In genomic region chr11:94835571-94835970, GRCh38 we compare ENCODE assay signal across 18 cellular contexts.
A peak's percentile ranks its signal among the peaks of the same experiment; 100 is the strongest.
DNase-seq lines count a peak whose midpoint lies in the region; ATAC-seq and TF ChIP-seq lines count a peak whose summit lies in the region.
"Had no signal": no experiment of that assay in that cellular context is flagged by ENCODE, and none has a peak within 500 bp of the region (broad histone marks: within the 10 kb centered on the region; RNA-seq: fewer than 3 reads in every experiment).

No MANE protein-coding gene starts in this region.

- H3K27me3 Mint-ChIP-seq in osteocyte (ENCODE audit: unreplicated experiment), result no peaks in the 10 kb centered on the region
- no peaks in the 10 kb centered on the region for H3K27me3 Mint-ChIP-seq in CD4-positive, alpha-beta T cell
- H3K27me3 Mint-ChIP-seq: stimulated activated naive B cell treated with anti-CD40 and anti-IgM and Interleukin-4, amounts not matched to agents 10 μg/mL and 1 μg/mL and 100 μg/mL, for 72 hours had no signal

- H3K36me3 Mint-ChIP-seq in osteocyte (ENCODE audit: unreplicated experiment), result peaks cover 28% of the 10 kb centered on the region
- no peaks in the 10 kb centered on the region for H3K36me3 Mint-ChIP-seq in CD4-positive, alpha-beta T cell (ENCODE audit: low read depth)
- H3K36me3 Mint-ChIP-seq: CD4-positive, alpha-beta memory T cell; naive thymus-derived CD8-positive, alpha-beta T cell; stimulated activated naive B cell treated with anti-CD40 and anti-IgM and Interleukin-4, amounts not matched to agents 10 μg/mL and 1 μg/mL and 100 μg/mL, for 72 hours had no signal

- no peak for ATAC-seq in CD4-positive, alpha-beta T cell (ENCODE audit: poor library complexity)
- no peak for ATAC-seq in HG02759 (IDR thresholded peaks at IDR 0.05; ENCODE audit: unreplicated experiment)
- ATAC-seq: naive thymus-derived CD8-positive, alpha-beta T cell; stimulated activated naive B cell treated with anti-CD40 and anti-IgM and Interleukin-4, amounts not matched to agents 10 μg/mL and 1 μg/mL and 100 μg/mL, for 72 hours had no signal

- intact Hi-C loops in CD4-positive, alpha-beta T cell (cut with DNase I, micrococcal nuclease), result no loop called here

- peak overlapping the region; percentile 71 for H3K27ac ChIP-seq in SJSA1
- H3K27ac ChIP-seq in CD4-positive, alpha-beta T cell (ENCODE audit: low read depth, low read length), result no peak overlapping the region
- H3K27ac ChIP-seq: WERI-Rb-1 had no signal

- DNase-seq in EH (ENCODE audit: low read depth), result peak; percentile 41
- no peak for DNase-seq in SJSA1 (ENCODE audit: low read depth in 1 of 2, low spot score in 2 of 2)
- peak; percentile 64 for DNase-seq in fibroblast of mammary gland (ENCODE audit: low read depth)
- no peak for DNase-seq in osteocyte (ENCODE audit: extremely low spot score, unreplicated experiment)
- no peak for DNase-seq in CD4-positive, alpha-beta T cell
- no peak for DNase-seq in SW 1271 (lab: John Stamatoyannopoulos, UW)
- no peak for DNase-seq in NCI-H446 (lab: John Stamatoyannopoulos, UW)
- DNase-seq: CD4-positive, alpha-beta memory T cell; DMS79; mammary epithelial cell; naive thymus-derived CD8-positive, alpha-beta T cell; NCI-H146; stimulated activated naive B cell treated with anti-CD40 and anti-IgM and Interleukin-4, amounts not matched to agents 10 μg/mL and 1 μg/mL and 100 μg/mL, for 72 hours; T-helper 1 cell; upper lobe of left lung; WERI-Rb-1 had no signal

- 0 out of 2 replicates have a peak, but pooled peaks cover 3% of the 10 kb centered on the region for H3K36me3 ChIP-seq in SJSA1

- TF ChIP-seq CTCF in fibroblast of mammary gland (conservative IDR thresholded peaks at IDR 0.05; ENCODE audit: control insufficient read depth, insufficient read depth, low read depth, low read length) (no peak), osteocyte (IDR thresholded peaks at IDR 0.05) (no peak)
- no peak for TF ChIP-seq CTCF in CD4-positive, alpha-beta T cell (IDR thresholded peaks at IDR 0.05)

- H3K27ac Mint-ChIP-seq in osteocyte (ENCODE audit: unreplicated experiment), result peak overlapping the region; percentile 79
- H3K27ac Mint-ChIP-seq in CD4-positive, alpha-beta T cell, result no peak overlapping the region
- H3K27ac Mint-ChIP-seq: activated T-helper 1 cell treated with anti-CD3 and anti-CD28 coated beads, Interleukin-12 subunit alpha, Interleukin-12 subunit beta, Interleukin-2, Interleukin-4 antibody, amounts not matched to agents 30 ng/mL and 10 ng/mL and 1 ng/mL, durations not matched to agents 14 hours and 24 hours and 36 hours; CD4-positive, alpha-beta memory T cell; naive thymus-derived CD8-positive, alpha-beta T cell; stimulated activated naive B cell treated with anti-CD40 and anti-IgM and Interleukin-4, amounts not matched to agents 10 μg/mL and 1 μg/mL and 100 μg/mL, for 72 hours had no signal

- POLR2A ChIA-PET in CD4-positive, alpha-beta T cell (lab: Charles Lee), result no interaction called here

- H3K4me3 ChIP-seq in SJSA1 (no peak overlapping the region), fibroblast of mammary gland (ENCODE audit: control insufficient read depth, low read depth, low read length) (no peak overlapping the region)
- H3K4me3 ChIP-seq: upper lobe of left lung had no signal

- no peaks in the 10 kb centered on the region for H3K9me3 ChIP-seq in SJSA1 (replicated peaks)
- no peaks in the 10 kb centered on the region for H3K9me3 ChIP-seq in CD4-positive, alpha-beta T cell (ENCODE audit: control insufficient read depth, low read length)
- H3K9me3 ChIP-seq: upper lobe of left lung had no signal

- peaks cover 52% of the 10 kb centered on the region for H3K4me1 Mint-ChIP-seq in osteocyte (ENCODE audit: unreplicated experiment)
- no peaks in the 10 kb centered on the region for H3K4me1 Mint-ChIP-seq in CD4-positive, alpha-beta T cell (ENCODE audit: low read depth)
- H3K4me1 Mint-ChIP-seq: CD4-positive, alpha-beta memory T cell; naive thymus-derived CD8-positive, alpha-beta T cell; stimulated activated naive B cell treated with anti-CD40 and anti-IgM and Interleukin-4, amounts not matched to agents 10 μg/mL and 1 μg/mL and 100 μg/mL, for 72 hours had no signal

- H3K4me3 Mint-ChIP-seq in osteocyte (ENCODE audit: unreplicated experiment), result no peak overlapping the region
- no peak overlapping the region for H3K4me3 Mint-ChIP-seq in CD4-positive, alpha-beta T cell
- H3K4me3 Mint-ChIP-seq: activated T-helper 1 cell treated with anti-CD3 and anti-CD28 coated beads, Interleukin-12 subunit alpha, Interleukin-12 subunit beta, Interleukin-2, Interleukin-4 antibody, amounts not matched to agents 30 ng/mL and 10 ng/mL and 1 ng/mL, durations not matched to agents 14 hours and 24 hours and 36 hours; CD4-positive, alpha-beta memory T cell; naive thymus-derived CD8-positive, alpha-beta T cell; stimulated activated naive B cell treated with anti-CD40 and anti-IgM and Interleukin-4, amounts not matched to agents 10 μg/mL and 1 μg/mL and 100 μg/mL, for 72 hours had no signal

- CTCF ChIA-PET in CD4-positive, alpha-beta T cell (lab: Charles Lee), result no interaction called here

- no peaks in the 10 kb centered on the region for H3K27me3 ChIP-seq in SJSA1 (replicated peaks)
- peaks cover 4% of the 10 kb centered on the region for H3K27me3 ChIP-seq in CD4-positive, alpha-beta T cell (ENCODE audit: control insufficient read depth, insufficient read depth, low read length)
- H3K27me3 ChIP-seq: upper lobe of left lung had no signal

- no peaks in the 10 kb centered on the region for H3K9me3 Mint-ChIP-seq in osteocyte (ENCODE audit: unreplicated experiment)
- no peaks in the 10 kb centered on the region for H3K9me3 Mint-ChIP-seq in CD4-positive, alpha-beta T cell
- H3K9me3 Mint-ChIP-seq: activated T-helper 1 cell treated with anti-CD3 and anti-CD28 coated beads, Interleukin-12 subunit alpha, Interleukin-12 subunit beta, Interleukin-2, Interleukin-4 antibody, amounts not matched to agents 30 ng/mL and 10 ng/mL and 1 ng/mL, durations not matched to agents 14 hours and 24 hours and 36 hours; CD4-positive, alpha-beta memory T cell; naive thymus-derived CD8-positive, alpha-beta T cell; stimulated activated naive B cell treated with anti-CD40 and anti-IgM and Interleukin-4, amounts not matched to agents 10 μg/mL and 1 μg/mL and 100 μg/mL, for 72 hours had no signal

- H3K4me1 ChIP-seq in SJSA1 (replicated peaks), result peaks cover 25% of the 10 kb centered on the region

Comparison
In these comparisons a context has a peak if more than half of its experiments do, and no peak if none do; other contexts are left out.
1. DNase-seq: peak in EH (single experiment) and fibroblast of mammary gland (single experiment); none in SJSA1 (0 of 2), osteocyte (single experiment), CD4-positive, alpha-beta T cell (0 of 10), SW 1271 (0 of 2) and NCI-H446 (0 of 2).